In genomic region chr14:101233861-101234587, GRCh38 we compare ENCODE assay signal across 16 cellular contexts.
DNase-seq lines count a peak whose midpoint lies in the region; ATAC-seq, FAIRE-seq and TF ChIP-seq lines count a peak whose summit lies in the region.
"Had no signal": no experiment of that assay in that cellular context is flagged by ENCODE, and none has a peak within 500 bp of the region (broad histone marks: within the 10 kb centered on the region; RNA-seq: fewer than 3 reads in every experiment).

No MANE protein-coding gene starts in this region.

- no peak for FAIRE-seq in A549 (lab: Jason Lieb, UNC)
- FAIRE-seq: GM12878 had no signal

- POLR2A ChIA-PET in A549 (lab: Yijun Ruan, JAX): interaction anchor here (0.6 kb wide), 1 partner anchor 408 kb away, joined by 4 read pairs; no protein-coding TSS in a partner anchor

- peak overlapping the region; percentile 24 for H3K18ac ChIP-seq in mesendoderm (ENCODE audit: low read length)

- H3K4me1 ChIP-seq in A549: peaks cover 14% of the 10 kb centered on the region
- H3K4me1 ChIP-seq in SJCRH30: peaks cover 12% of the 10 kb centered on the region
- H3K4me1 ChIP-seq in mesendoderm (ENCODE audit: control insufficient read depth, low read depth, low read length): peaks cover 5% of the 10 kb centered on the region

- CTCF ChIA-PET in A549 (lab: Yijun Ruan, JAX): interaction anchor here (1.0 to 3.9 kb wide), 28 partner anchors 8 to 844 kb away, joined by 3 to 34 read pairs (median 5); partner anchors contain the start of gene RTL1

- H2BK5ac ChIP-seq in mesendoderm (ENCODE audit: low read length): no peak overlapping the region

- no peak overlapping the region for H4K5ac ChIP-seq in mesendoderm (ENCODE audit: low read length)

- H3K56ac ChIP-seq in mesendoderm (ENCODE audit: low read length): peak overlapping the region; percentile 82

- H2BK120ac ChIP-seq in mesendoderm (ENCODE audit: low read depth, low read length): peak overlapping the region; percentile 18

- no peak overlapping the region for H3K9ac ChIP-seq in mesendoderm (ENCODE audit: low read length)
- H3K9ac ChIP-seq: KMS-11 had no signal

- no peak for TF ChIP-seq EP300 in A549 (IDR thresholded peaks at IDR 0.05)

- 88% methylated on average over 13 of the region's 17 CpGs for WGBS in A549 (ENCODE audit: missing lambda C conversion rate)
- WGBS in mesendoderm (ENCODE audit: extremely low coverage, insufficient coverage, low lambda C conversion rate): no CpG with 5 or more reads among the region's 17 CpGs

- TF ChIP-seq RAD21 in A549 (conservative IDR thresholded peaks at IDR 0.05 in 1 of 2, IDR thresholded peaks at IDR 0.05 in 1 of 2): no peak

- H3K4me3 ChIP-seq in A549: no peak overlapping the region
- H3K4me3 ChIP-seq in SJCRH30: peak overlapping the region; percentile 13; the same call in 1 of the 2 replicates
- no peak overlapping the region for H3K4me3 ChIP-seq in mesendoderm (ENCODE audit: low read length)
- H3K4me3 ChIP-seq: GM12878, MG63 had no signal

- H3K9me3 ChIP-seq in A549: no peaks in the 10 kb centered on the region
- no peaks in the 10 kb centered on the region for H3K9me3 ChIP-seq in SJCRH30 (replicated peaks)
- H3K9me3 ChIP-seq: MG63 had no signal

- no peaks in the 10 kb centered on the region for H3K79me2 ChIP-seq in mesendoderm (ENCODE audit: control insufficient read depth, insufficient read depth, low read length)

- no peak overlapping the region for H3K4me2 ChIP-seq in A549
- no peak overlapping the region for H3K4me2 ChIP-seq in mesendoderm (ENCODE audit: low read length)
- H3K4me2 ChIP-seq: KMS-11 had no signal

- H3K36me3 ChIP-seq in SJCRH30 (no peaks in the 10 kb centered on the region), mesendoderm (ENCODE audit: control insufficient read depth, insufficient read depth, low read length) (no peaks in the 10 kb centered on the region)
- H3K36me3 ChIP-seq: MG63 had no signal

- H2AK5ac ChIP-seq in mesendoderm (ENCODE audit: low read length): peak overlapping the region; percentile 27

- H2BK15ac ChIP-seq in mesendoderm (replicated peaks; ENCODE audit: low read depth): no peak overlapping the region

- H3K79me1 ChIP-seq in mesendoderm (ENCODE audit: low read length): no peaks in the 10 kb centered on the region

- intact Hi-C loops in posterior vena cava (cut with DNase I): no loop called here

- H3K27me3 ChIP-seq in SJCRH30: no peaks in the 10 kb centered on the region
- H3K27me3 ChIP-seq in mesendoderm (ENCODE audit: insufficient read depth, low read length, poor library complexity): no peaks in the 10 kb centered on the region
- H3K27me3 ChIP-seq: MG63 had no signal

- H4K8ac ChIP-seq in mesendoderm (ENCODE audit: low read depth, low read length): no peak overlapping the region

- H3K27ac ChIP-seq in A549: peak overlapping the region; percentile 69 to 85; a peak in 5 of 6 replicates
- H3K27ac ChIP-seq in SJCRH30: peak overlapping the region; percentile 9; the same call in 1 of the 2 replicates
- no peak overlapping the region for H3K27ac ChIP-seq in mesendoderm (ENCODE audit: low read depth, low read length)
- H3K27ac ChIP-seq: C4-2B, KMS-11 had no signal

- peak overlapping the region; percentile 41 for H3K4ac ChIP-seq in mesendoderm (ENCODE audit: low read depth, low read length)

- DNase-seq in A549 (ENCODE audit: low read depth in 1 of 2, low spot score in 1 of 2) (no peak), SJCRH30 (peak; percentile 41 to 60), mesendoderm (no peak), posterior vena cava (ENCODE audit: low spot score) (peak; percentile 25), GOT3 (lab: John Stamatoyannopoulos, UW) (no peak), NCI-H2107 treated with DMSO at 0.1 percent for 48 hours (lab: John Stamatoyannopoulos, UW; ENCODE audit: unreplicated experiment) (no peak), NOMO-1 treated with dmso at 0.1 percent for 144 hours (lab: John Stamatoyannopoulos, UW; ENCODE audit: unreplicated experiment) (no peak)
- DNase-seq: COR-L47, MG63, NCI-H187 treated with DMSO at 0.1 percent for 48 hours, NCI-H2171 treated with DMSO at 0.1 percent for 48 hours, SIG-M5 had no signal

- TF ChIP-seq CTCF in A549 (IDR thresholded peaks at IDR 0.05): no peak

- no peak overlapping the region for H3K23ac ChIP-seq in mesendoderm (ENCODE audit: low read length)

- ATAC-seq in A549 (no peak), HG03439 (IDR thresholded peaks at IDR 0.05; ENCODE audit: unreplicated experiment) (no peak)
- ATAC-seq: GM12878 had no signal

- no peak for TF ChIP-seq POLR2A in A549 (IDR thresholded peaks at IDR 0.05; ENCODE audit: low read length)

TF ChIP-seq in A549, 52 proteins besides CTCF, POLR2A, EP300 and RAD21:
- TF ChIP-seq BCL3 (IDR thresholded peaks at IDR 0.05) (no peak), NR3C1 (IDR thresholded peaks at IDR 0.05) (no peak), HOXB5 (CRISPR knock-in tag; IDR thresholded peaks at IDR 0.05) (no peak)
TF ChIP-seq in A549: peak in this region for 0.

Comparison
In these comparisons a context has a peak if more than half of its experiments do, and no peak if none do; other contexts are left out.
1. DNase-seq: peak in SJCRH30 (2 of 2) and posterior vena cava (single experiment); none in A549 (0 of 2), mesendoderm (single experiment), GOT3 (single experiment), NCI-H2107 treated with DMSO at 0.1 percent for 48 hours (single experiment) and NOMO-1 treated with dmso at 0.1 percent for 144 hours (single experiment).